Comparison of ENCODE assay signal across 1 cellular context in genomic region chr10:70889291-70889690, GRCh38.
TF ChIP-seq lines count a peak whose summit lies in the region.

No MANE protein-coding gene starts in this region.

TF ChIP-seq in GM12878, 131 proteins besides CTCF, POLR2A, EP300 and RAD21 (continued from another document):
- TF ChIP-seq KAT2A (conservative IDR thresholded peaks at IDR 0.05; ENCODE audit: control insufficient read depth, low read depth, low read length) (no peak), EED (IDR thresholded peaks at IDR 0.05; ENCODE audit: low read depth) (no peak), NFXL1 (IDR thresholded peaks at IDR 0.05; ENCODE audit: borderline replicate concordance) (no peak), PKNOX1 (IDR thresholded peaks at IDR 0.05) (no peak), MLLT1 (IDR thresholded peaks at IDR 0.05) (no peak), ZNF687 (IDR thresholded peaks at IDR 0.05) (no peak), SIX5 (IDR thresholded peaks at IDR 0.05; ENCODE audit: low read depth, low read length, severe bottlenecking) (no peak), TAF1 (IDR thresholded peaks at IDR 0.05; ENCODE audit: borderline replicate concordance, low read depth, low read length) (no peak), E2F4 (IDR thresholded peaks at IDR 0.05; ENCODE audit: low read depth, low read length) (no peak), MTA2 (IDR thresholded peaks at IDR 0.05; ENCODE audit: low read depth) (no peak), ZBTB4 (CRISPR knock-in tag; IDR thresholded peaks at IDR 0.05) (no peak)
TF ChIP-seq in GM12878: peak in this region for 0.
